Comparison of ENCODE assay signal across 1 cellular context in genomic region chr2:127674241-127675209, GRCh38.
A peak's percentile ranks its signal among the peaks of the same experiment; 100 is the strongest.
TF ChIP-seq lines count a peak whose summit lies in the region.

No MANE protein-coding gene starts in this region.

TF ChIP-seq in HepG2, 621 proteins besides CTCF, POLR2A, EP300 and RAD21 (continued from another document):
- TF ChIP-seq ZSCAN9 (CRISPR knock-in tag; IDR thresholded peaks at IDR 0.05; ENCODE audit: borderline replicate concordance) = no peak
- no peak for TF ChIP-seq CBX1 (IDR thresholded peaks at IDR 0.05; ENCODE audit: low read depth)
- no peak for TF ChIP-seq CENPBD1 (CRISPR knock-in tag; IDR thresholded peaks at IDR 0.05; ENCODE audit: borderline replicate concordance, low read depth)
- TF ChIP-seq ELF1 (CRISPR knock-in tag; IDR thresholded peaks at IDR 0.05) = no peak
- no peak for TF ChIP-seq ZBTB42 (CRISPR knock-in tag; IDR thresholded peaks at IDR 0.05)
- no peak for TF ChIP-seq ZNF609 (CRISPR knock-in tag; IDR thresholded peaks at IDR 0.05; ENCODE audit: borderline replicate concordance)
- 0 out of 2 replicates have a peak, but pooled peaks have one; percentile 8 for TF ChIP-seq BCL6 (CRISPR knock-in tag; IDR thresholded peaks at IDR 0.05)
- TF ChIP-seq ZNF343 (CRISPR knock-in tag; IDR thresholded peaks at IDR 0.05) = no peak
- TF ChIP-seq ZKSCAN1 (IDR thresholded peaks at IDR 0.05; ENCODE audit: low read length) = no peak
- no peak for TF ChIP-seq ZNF607 (CRISPR knock-in tag; IDR thresholded peaks at IDR 0.05; ENCODE audit: borderline replicate concordance)
- TF ChIP-seq RBM39 (IDR thresholded peaks at IDR 0.05; ENCODE audit: low read depth, low read length, poor library complexity, severe bottlenecking) = no peak
- peak; percentile 42; the same call in 1 of the 2 replicates for TF ChIP-seq ZBTB38 (CRISPR knock-in tag; IDR thresholded peaks at IDR 0.05)
- no peak for TF ChIP-seq SP140L (CRISPR knock-in tag; IDR thresholded peaks at IDR 0.05; ENCODE audit: borderline replicate concordance)
- no peak for TF ChIP-seq FOXK1 (CRISPR knock-in tag; IDR thresholded peaks at IDR 0.05; ENCODE audit: borderline replicate concordance, low read depth)
- TF ChIP-seq POGK (CRISPR knock-in tag; conservative IDR thresholded peaks at IDR 0.05) = no peak
- TF ChIP-seq MEF2D (CRISPR knock-in tag; IDR thresholded peaks at IDR 0.05) = no peak
- TF ChIP-seq REL (CRISPR knock-in tag; conservative IDR thresholded peaks at IDR 0.05) = no peak
